In the genomic region with DNA sequence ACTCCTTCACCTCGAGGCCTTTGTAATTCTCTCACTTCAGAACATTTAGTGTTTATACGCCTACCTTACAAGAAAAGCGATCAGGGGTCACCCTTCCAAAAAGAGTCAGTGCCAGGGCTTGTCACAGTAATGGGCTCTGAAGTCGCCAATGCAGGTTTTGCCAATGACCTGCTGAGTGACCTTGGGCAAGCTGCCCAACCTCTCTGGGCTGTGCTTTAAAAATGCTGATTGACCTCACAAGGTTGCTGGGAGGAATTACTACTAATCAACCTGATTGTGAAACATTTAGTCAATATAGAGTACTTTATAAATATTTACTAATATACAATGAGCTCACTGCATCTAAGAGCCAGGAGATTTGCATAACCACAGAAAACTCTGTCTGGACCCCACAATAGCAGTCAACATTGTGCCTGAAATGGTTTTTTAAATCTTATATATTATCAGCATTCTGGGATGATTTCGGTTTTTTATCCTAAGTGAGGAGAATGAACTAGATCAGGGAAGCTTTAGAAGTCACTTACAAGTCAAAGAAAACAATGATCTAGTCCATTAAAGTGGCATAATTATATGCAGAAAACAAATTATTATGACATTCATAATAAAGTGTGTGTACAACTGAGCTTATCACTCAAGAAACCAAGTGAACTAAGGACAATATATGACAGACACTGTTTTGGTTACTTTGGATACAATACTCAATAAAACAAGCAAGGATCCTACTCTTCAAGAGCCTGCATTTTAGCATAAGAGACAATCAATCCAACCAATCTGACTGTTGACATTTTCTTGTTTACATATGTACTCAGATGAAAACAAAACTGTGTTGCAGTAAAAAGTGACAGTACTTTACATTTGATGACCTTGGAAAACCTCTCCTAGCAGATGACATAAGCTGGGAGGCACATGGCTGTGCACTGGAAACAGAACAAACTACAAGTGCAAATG, we compare ENCODE assay signal across 25 cellular contexts.
A peak's percentile ranks its signal among the peaks of the same experiment; 100 is the strongest.
DNase-seq lines count a peak whose midpoint lies in the region; ATAC-seq, FAIRE-seq and TF ChIP-seq lines count a peak whose summit lies in the region.
"Had no signal": no experiment of that assay in that cellular context is flagged by ENCODE, and none has a peak within 500 bp of the region (broad histone marks: within the 10 kb centered on the region; RNA-seq: fewer than 3 reads in every experiment).

No MANE protein-coding gene starts in this region.

- intact Hi-C loops in HepG2 (cut with micrococcal nuclease; ENCODE audit: unreplicated experiment) (no loop called here), GM12878 (cut with micrococcal nuclease; ENCODE audit: unreplicated experiment) (no loop called here)

- FAIRE-seq in HepG2 (lab: Jason Lieb, UNC) (no peak), GM12878 (lab: Jason Lieb, UNC) (peak; percentile 35)

- no peak overlapping the region for H3K27ac ChIP-seq in liver (ENCODE audit: low read depth in 1 of 2, low read length in 2 of 2)
- no peak overlapping the region for H3K27ac ChIP-seq in HepG2 (ENCODE audit: extremely low read length, insufficient read depth, low read length)
- no peak overlapping the region for H3K27ac ChIP-seq in GM12878 (ENCODE audit: control insufficient read depth, insufficient read depth)
- H3K27ac ChIP-seq: 22Rv1, BLaER1, PC-9, RWPE1 had no signal

- SMC1A ChIA-PET in GM12878 (lab: Charles Lee; ENCODE audit: uncharacterized antibody, unreplicated experiment): interaction anchor here (1.0 to 1.7 kb wide), 2 partner anchors 12 to 29 kb away, joined by 3 to 6 read pairs; no protein-coding TSS in a partner anchor

- H3K36me3 ChIP-seq in liver (ENCODE audit: control insufficient read depth in 4 of 4, insufficient read depth in 3 of 4, low read depth in 1 of 4, low read length in 3 of 4): no peaks in the 10 kb centered on the region
- H3K36me3 ChIP-seq in HepG2 (replicated peaks in 1 of 2; ENCODE audit: control insufficient read depth in 1 of 2, insufficient read depth in 2 of 2, low read length in 2 of 2): no peaks in the 10 kb centered on the region
- no peaks in the 10 kb centered on the region for H3K36me3 ChIP-seq in GM12878 (ENCODE audit: control insufficient read depth in 2 of 2, insufficient read depth in 2 of 2, low read length in 1 of 2)
- no peaks in the 10 kb centered on the region for H3K36me3 ChIP-seq in MG63
- H3K36me3 ChIP-seq: BLaER1 had no signal

- TF ChIP-seq CTCF in liver (IDR thresholded peaks at IDR 0.05; ENCODE audit: low read depth, low read length, missing input control): no peak
- TF ChIP-seq CTCF in HepG2 (CRISPR knock-in tag; IDR thresholded peaks at IDR 0.05): no peak
- no peak for TF ChIP-seq CTCF in GM12878 (IDR thresholded peaks at IDR 0.05 in 2 of 3, conservative IDR thresholded peaks at IDR 0.05 in 1 of 3; ENCODE audit: control insufficient read depth in 2 of 3, extremely low read depth in 1 of 3, insufficient read depth in 1 of 3, low read depth in 3 of 3, low read length in 3 of 3)
- TF ChIP-seq CTCF in GM10266 (IDR thresholded peaks at IDR 0.05; ENCODE audit: control insufficient read depth, insufficient read depth, low read depth, missing control alignments): no peak

- DNase-seq in HepG2 (ENCODE audit: low spot score) (no peak), GM12878 (ENCODE audit: low read depth, low spot score) (no peak), MG63 (no peak), GM10266 (ENCODE audit: extremely low spot score) (no peak), NCI-H187 treated with DMSO at 0.1 percent for 48 hours (lab: John Stamatoyannopoulos, UW) (no peak)
- DNase-seq: ACHN; Caco-2; CD4-positive, alpha-beta memory T cell; DMS 273 treated with DMSO at 0.1 percent for 48 hours; H7; HFFc6; Kasumi-1; NCI-H1048; NCI-H1417 treated with DMSO at 0.1 percent for 48 hours; NCI-H187; NCI-H510A; PC-9; SHP77 treated with DMSO at 0.1 percent for 48 hours; SK-N-SH had no signal

- H4K20me1 ChIP-seq in HepG2 (ENCODE audit: insufficient read depth, low read length) (no peaks in the 10 kb centered on the region), GM12878 (ENCODE audit: control insufficient read depth, insufficient read depth) (no peaks in the 10 kb centered on the region)
- H4K20me1 ChIP-seq: BLaER1 had no signal

- RAD21 ChIA-PET in GM12878 (lab: Charles Lee; ENCODE audit: unreplicated experiment): no interaction called here

- no peak for TF ChIP-seq EP300 in HepG2 (IDR thresholded peaks at IDR 0.05; ENCODE audit: low read depth in 2 of 2, low read length in 2 of 2)
- no peak for TF ChIP-seq EP300 in HepG2 (CRISPR knock-in tag; IDR thresholded peaks at IDR 0.05; ENCODE audit: borderline replicate concordance)
- TF ChIP-seq EP300 in GM12878 (IDR thresholded peaks at IDR 0.05; ENCODE audit: borderline replicate concordance in 1 of 2, control insufficient read depth in 1 of 2, low read depth in 2 of 2, low read length in 2 of 2): no peak

- no peak overlapping the region for H3K4me3 ChIP-seq in liver (ENCODE audit: low read depth in 1 of 3, low read length in 3 of 3)
- no peak overlapping the region for H3K4me3 ChIP-seq in HepG2 (replicated peaks in 1 of 3; ENCODE audit: insufficient read depth in 1 of 3, low read depth in 2 of 3, low read length in 3 of 3)
- no peak overlapping the region for H3K4me3 ChIP-seq in GM12878
- H3K4me3 ChIP-seq in MG63: no peak overlapping the region
- H3K4me3 ChIP-seq: BLaER1, PC-9 had no signal

- in situ Hi-C loops in HepG2 (cut with HindIII; ENCODE audit: extremely low pct_ligation_motif_present, low pct_unique_long_range_greater_than_20kb): no loop called here
- in situ Hi-C loops in GM12878 (cut with MboI): no loop called here

- H3K27me3 ChIP-seq in liver (ENCODE audit: control insufficient read depth in 4 of 4, insufficient read depth in 4 of 4, low read length in 3 of 4): no peaks in the 10 kb centered on the region
- no peaks in the 10 kb centered on the region for H3K27me3 ChIP-seq in HepG2 (ENCODE audit: control insufficient read depth in 1 of 2, insufficient read depth in 2 of 2, low read length in 2 of 2)
- H3K27me3 ChIP-seq in GM12878 (replicated peaks in 1 of 2; ENCODE audit: control insufficient read depth in 2 of 2, insufficient read depth in 2 of 2, low read length in 1 of 2): no peaks in the 10 kb centered on the region
- no peaks in the 10 kb centered on the region for H3K27me3 ChIP-seq in MG63
- H3K27me3 ChIP-seq: BLaER1 had no signal

- POLR2A ChIA-PET in HepG2 (lab: Yijun Ruan, JAX): no interaction called here
- POLR2A ChIA-PET in GM12878 (lab: Charles Lee): no interaction called here

- peaks cover 0 to 5% (median 2%) of the 10 kb centered on the region in 4 donors for H3K4me1 ChIP-seq in liver (ENCODE audit: control insufficient read depth in 4 of 4, insufficient read depth in 4 of 4, low read length in 3 of 4)
- H3K4me1 ChIP-seq in HepG2 (ENCODE audit: insufficient read depth, low read length): no peaks in the 10 kb centered on the region
- H3K4me1 ChIP-seq in GM12878 (ENCODE audit: control insufficient read depth, insufficient read depth, low read length): peaks cover 6% of the 10 kb centered on the region
- H3K4me1 ChIP-seq: BLaER1, Caco-2 had no signal

- H3K9me3 ChIP-seq in liver (ENCODE audit: control insufficient read depth in 4 of 4, low read length in 3 of 4) (peaks cover 0 to 5% (median 0%) of the 10 kb centered on the region in 4 donors), HepG2 (ENCODE audit: low read length) (peaks cover 64% of the 10 kb centered on the region), GM12878 (replicated peaks; ENCODE audit: control insufficient read depth, insufficient read depth, low read length) (no peaks in the 10 kb centered on the region; the same call in 1 of the 3 replicates), MG63 (0 out of 2 replicates have a peak, but pooled peaks cover 2% of the 10 kb centered on the region)
- H3K9me3 ChIP-seq: BLaER1, Caco-2, SK-N-SH had no signal

- no TSS peak for BruUV-seq in HepG2 (replicated peaks; lab: Mats Ljungman, UMichigan)
- no TSS peak for BruUV-seq in GM12878 (replicated peaks; lab: Mats Ljungman, UMichigan)

- ATAC-seq in HepG2 (no peak), HG02678 (IDR thresholded peaks at IDR 0.05; ENCODE audit: unreplicated experiment) (peak; percentile 42), GM12878 (no peak), HG03280 (IDR thresholded peaks at IDR 0.05; ENCODE audit: unreplicated experiment) (no peak)

- TF ChIP-seq POLR2A in HepG2 (IDR thresholded peaks at IDR 0.05; ENCODE audit: insufficient read depth in 1 of 2, low read depth in 2 of 2, low read length in 2 of 2): no peak
- no peak for TF ChIP-seq POLR2A in GM12878 (IDR thresholded peaks at IDR 0.05; ENCODE audit: low read depth, low read length)

- CTCF ChIA-PET in HepG2 (lab: Yijun Ruan, JAX; ENCODE audit: low intra/inter-chr PET ratio, low total read pairs): no interaction called here
- CTCF ChIA-PET in GM12878 (lab: Yijun Ruan, JAX): interaction anchor here (0.8 to 2.1 kb wide), 2 partner anchors 9 to 11 kb away, joined by 4 to 6 read pairs; no protein-coding TSS in a partner anchor

- TF ChIP-seq RAD21 in liver (IDR thresholded peaks at IDR 0.05) (peak in 1 of 2 donors; percentile 54), HepG2 (CRISPR knock-in tag; IDR thresholded peaks at IDR 0.05) (no peak), GM12878 (IDR thresholded peaks at IDR 0.05; ENCODE audit: insufficient read depth, low read depth, low read length) (no peak)

- 67% methylated on average over 5 of the region's 5 CpGs for WGBS in liver
- 19% methylated on average over 5 of the region's 5 CpGs for WGBS in HepG2 (ENCODE audit: low lambda C conversion rate)
- WGBS in GM12878 (ENCODE audit: insufficient coverage, insufficient replicate concordance, low lambda C conversion rate, missing lambda C conversion rate): 27% methylated on average over 5 of the region's 5 CpGs

- H2AFZ ChIP-seq in HepG2 (ENCODE audit: low read length): no peak overlapping the region
- H2AFZ ChIP-seq in GM12878 (ENCODE audit: control insufficient read depth, low read depth, low read length): peak overlapping the region; percentile 21; the same call in 1 of the 2 replicates
- H2AFZ ChIP-seq: PC-9 had no signal

- H3K4me2 ChIP-seq in HepG2 (ENCODE audit: low read depth, low read length): no peak overlapping the region
- H3K4me2 ChIP-seq in GM12878 (ENCODE audit: control insufficient read depth, insufficient read depth): no peak overlapping the region
- H3K4me2 ChIP-seq: BLaER1, PC-9, SK-N-SH had no signal

- H3K9ac ChIP-seq in liver (ENCODE audit: low read depth in 1 of 2, low read length in 2 of 2) (no peak overlapping the region), HepG2 (ENCODE audit: insufficient read depth, low read depth, low read length) (no peak overlapping the region), GM12878 (ENCODE audit: control insufficient read depth, insufficient read depth, low read length) (no peak overlapping the region)
- H3K9ac ChIP-seq: BLaER1, SK-N-SH had no signal

- no peaks in the 10 kb centered on the region for H3K79me2 ChIP-seq in HepG2 (ENCODE audit: insufficient read depth, low read length)
- H3K79me2 ChIP-seq in GM12878 (ENCODE audit: control insufficient read depth, insufficient read depth, low read length): no peaks in the 10 kb centered on the region

TF ChIP-seq in liver, 16 proteins besides CTCF, POLR2A, EP300 and RAD21 (continues in another document):
- peak; percentile 19 for TF ChIP-seq SP1 (IDR thresholded peaks at IDR 0.05)

TF ChIP-seq in HepG2, 621 proteins besides CTCF, POLR2A, EP300 and RAD21:
- no peak for TF ChIP-seq ZNF607 (CRISPR knock-in tag; IDR thresholded peaks at IDR 0.05; ENCODE audit: borderline replicate concordance)

TF ChIP-seq in GM12878, 131 proteins besides CTCF, POLR2A, EP300 and RAD21 (continues in another document):
- no peak for TF ChIP-seq SMAD1 (IDR thresholded peaks at IDR 0.05; ENCODE audit: low read depth, partially characterized antibody)
